Comparison of ENCODE assay signal across 13 cellular contexts in genomic region chr14:76782885-76783566, GRCh38. TPM values are rescaled to one million over a fixed set of nuclear protein-coding genes. Genes with fewer than 3 reads are reported as not detected.
DNase-seq lines count a peak whose midpoint lies in the region; ATAC-seq and TF ChIP-seq lines count a peak whose summit lies in the region.
"Had no signal": no experiment of that assay in that cellular context is flagged by ENCODE, and none has a peak within 500 bp of the region (broad histone marks: within the 10 kb centered on the region; RNA-seq: fewer than 3 reads in every experiment).

No MANE protein-coding gene starts in this region.

- TF ChIP-seq CTCF in brain microvascular endothelial cell (IDR thresholded peaks at IDR 0.05; ENCODE audit: low read depth, low read length, missing control alignments) (no peak), stomach (IDR thresholded peaks at IDR 0.05) (no peak)

- no peaks in the 10 kb centered on the region for H3K27me3 Mint-ChIP-seq in CD4-positive, CD25-positive, alpha-beta regulatory T cell
- H3K27me3 Mint-ChIP-seq in naive thymus-derived CD8-positive, alpha-beta T cell = no peaks in the 10 kb centered on the region

- peak in 1 of 3 donors; percentile 24 for DNase-seq in CD4-positive, CD25-positive, alpha-beta regulatory T cell
- DNase-seq in caudate nucleus (lab: John Stamatoyannopoulos, UW) (no peak), brain microvascular endothelial cell (no peak), RKO (ENCODE audit: low spot score) (no peak), stomach (no peak)
- DNase-seq in naive thymus-derived CD8-positive, alpha-beta T cell = no peak
- no peak for DNase-seq in NK-92 treated with Interleukin-12 subunit alpha and Interleukin-12 subunit beta, amount 100 ng/mL, for 24 hours (lab: John Stamatoyannopoulos, UW)
- DNase-seq: colonic mucosa, NCI-H774 had no signal

- no peaks in the 10 kb centered on the region for H3K9me3 ChIP-seq in CD4-positive, CD25-positive, alpha-beta regulatory T cell (ENCODE audit: control insufficient read depth in 2 of 2, low read length in 2 of 2)
- H3K9me3 ChIP-seq in stomach = no peaks in the 10 kb centered on the region
- H3K9me3 ChIP-seq: colonic mucosa had no signal

- H3K4me3 Mint-ChIP-seq in CD4-positive, CD25-positive, alpha-beta regulatory T cell = peak overlapping the region in 1 of 4 donors; percentile 42
- H3K4me3 Mint-ChIP-seq in naive thymus-derived CD8-positive, alpha-beta T cell = peak overlapping the region in 2 of 10 donors; percentile 11 to 13

- POLR2A ChIA-PET in naive thymus-derived CD8-positive, alpha-beta T cell (lab: Charles Lee) = interaction anchor here (0.7 kb wide), 1 partner anchor 21 kb away, joined by 3 read pairs; no protein-coding TSS in a partner anchor

- peaks cover 0 to 15% (median 10%) of the 10 kb centered on the region in 4 donors for H3K4me1 Mint-ChIP-seq in CD4-positive, CD25-positive, alpha-beta regulatory T cell
- peaks cover 7 to 18% (median 12%) of the 10 kb centered on the region in 4 donors for H3K4me1 Mint-ChIP-seq in naive thymus-derived CD8-positive, alpha-beta T cell

- H3K36me3 Mint-ChIP-seq in CD4-positive, CD25-positive, alpha-beta regulatory T cell = peaks cover 28% of the 10 kb centered on the region
- peaks cover 0 to 39% (median 3%) of the 10 kb centered on the region in 3 donors for H3K36me3 Mint-ChIP-seq in naive thymus-derived CD8-positive, alpha-beta T cell

- ATAC-seq in CD4-positive, CD25-positive, alpha-beta regulatory T cell (ENCODE audit: low read depth in 2 of 2) = no peak
- ATAC-seq in HG02884 (IDR thresholded peaks at IDR 0.05; ENCODE audit: unreplicated experiment) = peak; percentile 46
- no peak for ATAC-seq in naive thymus-derived CD8-positive, alpha-beta T cell
- ATAC-seq: K562 had no signal

- WGBS in stomach, 5 donors = 56 to 69% (median 58%) methylated on average over 8 to 9 of the region's 9 CpGs

- H3K36me3 ChIP-seq in CD4-positive, CD25-positive, alpha-beta regulatory T cell (ENCODE audit: control insufficient read depth, insufficient read depth, low read length) = peaks cover 16% of the 10 kb centered on the region
- H3K36me3 ChIP-seq in brain microvascular endothelial cell (replicated peaks) (no peaks in the 10 kb centered on the region), stomach (peaks cover under 1 to 68% (median 59%) of the 10 kb centered on the region in 4 donors)
- H3K36me3 ChIP-seq: colonic mucosa had no signal

- H3K27me3 ChIP-seq in CD4-positive, CD25-positive, alpha-beta regulatory T cell (ENCODE audit: control insufficient read depth, insufficient read depth, low read length) = no peaks in the 10 kb centered on the region
- H3K27me3 ChIP-seq in brain microvascular endothelial cell (replicated peaks) (no peaks in the 10 kb centered on the region), stomach (no peaks in the 10 kb centered on the region)
- H3K27me3 ChIP-seq: colonic mucosa had no signal

- no peak overlapping the region for H3K27ac ChIP-seq in CD4-positive, CD25-positive, alpha-beta regulatory T cell (ENCODE audit: insufficient read depth, low read length, poor library complexity, severe bottlenecking)
- H3K27ac ChIP-seq in caudate nucleus (ENCODE audit: low read depth, low read length) (peak overlapping the region; percentile 59), brain microvascular endothelial cell (no peak overlapping the region), stomach (peak overlapping the region in 2 of 5 donors; percentile 42)
- H3K27ac ChIP-seq: colonic mucosa, VCaP had no signal

- TF ChIP-seq EP300 in stomach (IDR thresholded peaks at IDR 0.05) = no peak

- H3K4me1 ChIP-seq in CD4-positive, CD25-positive, alpha-beta regulatory T cell (ENCODE audit: control insufficient read depth, insufficient read depth, low read length, poor library complexity, severe bottlenecking) = no peaks in the 10 kb centered on the region
- peaks cover 0 to 33% (median 6%) of the 10 kb centered on the region in 4 donors for H3K4me1 ChIP-seq in stomach
- H3K4me1 ChIP-seq: colonic mucosa had no signal

- H3K27ac Mint-ChIP-seq in CD4-positive, CD25-positive, alpha-beta regulatory T cell = peak overlapping the region; percentile 70 to 85 (median 76)
- peak overlapping the region in 9 of 10 donors; percentile 67 to 93 (median 76) for H3K27ac Mint-ChIP-seq in naive thymus-derived CD8-positive, alpha-beta T cell

- no peaks in the 10 kb centered on the region for H3K9me3 Mint-ChIP-seq in CD4-positive, CD25-positive, alpha-beta regulatory T cell
- H3K9me3 Mint-ChIP-seq in naive thymus-derived CD8-positive, alpha-beta T cell = no peaks in the 10 kb centered on the region

- intact Hi-C loops in stomach (cut with DNase I; ENCODE audit: low total_unique reads) = no loop called here

- no peak for TF ChIP-seq POLR2A in stomach (IDR thresholded peaks at IDR 0.05)

- in situ Hi-C loops in brain microvascular endothelial cell (cut with HindIII; ENCODE audit: low pct_ligation_motif_present, low sequenced_read_pairs) = no loop called here

- no peak overlapping the region for H3K4me3 ChIP-seq in CD4-positive, CD25-positive, alpha-beta regulatory T cell (ENCODE audit: low read depth, low read length)
- H3K4me3 ChIP-seq in brain microvascular endothelial cell (ENCODE audit: low read depth, low read length) (no peak overlapping the region), stomach (no peak overlapping the region)
- H3K4me3 ChIP-seq: colonic mucosa, K562 had no signal

RNA-seq across cellular contexts. Expression of gene VASH1, which starts 21.8 kb away (rescaled TPM):
- total RNA-seq in CD4-positive, CD25-positive, alpha-beta regulatory T cell = 8.2 TPM
- polyA plus RNA-seq in CD4-positive, CD25-positive, alpha-beta regulatory T cell = 1 to 10 TPM in 2 of 4 donors, under 1 TPM in 2; 0.16 to 1.4 (median 0.87) TPM
- total RNA-seq in naive thymus-derived CD8-positive, alpha-beta T cell = 1 to 10 TPM; 3.6 to 4.8 TPM
- polyA plus RNA-seq in naive thymus-derived CD8-positive, alpha-beta T cell = 1 to 10 TPM in 1 of 3 donors, under 1 TPM in 2; 0.22 to 1.3 (median 0.35) TPM
- 10 to 100 TPM in 3 of 5 donors, 1 to 10 TPM in 2; 4.9 to 15.4 (median 10.1) TPM for total RNA-seq in stomach
- polyA plus RNA-seq in stomach = 10 to 100 TPM in 1 of 3 donors, 1 to 10 TPM in 2; 2.7 to 10.5 (median 4.1) TPM

RNA-seq across cellular contexts. Expression of gene ANGEL1, which starts 29.7 kb away (rescaled TPM):
- total RNA-seq in CD4-positive, CD25-positive, alpha-beta regulatory T cell = 13.0 TPM
- 10 to 100 TPM; 17.2 to 23.4 (median 20.4) TPM for polyA plus RNA-seq in CD4-positive, CD25-positive, alpha-beta regulatory T cell
- total RNA-seq in naive thymus-derived CD8-positive, alpha-beta T cell = 10 to 100 TPM; 30.7 to 32.2 TPM
- polyA plus RNA-seq in naive thymus-derived CD8-positive, alpha-beta T cell = 10 to 100 TPM; 26.7 to 27.6 (median 27.5) TPM
- 10 to 100 TPM in 4 of 5 donors, 1 to 10 TPM in 1; 7.8 to 32.6 (median 18.0) TPM for total RNA-seq in stomach
- 1 to 10 TPM; 2.3 to 4.5 (median 4.2) TPM for polyA plus RNA-seq in stomach

RNA-seq across cellular contexts. Expression of gene LRRC74A, which starts 43.2 kb away (rescaled TPM):
- total RNA-seq in CD4-positive, CD25-positive, alpha-beta regulatory T cell = not detected
- not detected for polyA plus RNA-seq in CD4-positive, CD25-positive, alpha-beta regulatory T cell
- not detected for total RNA-seq in naive thymus-derived CD8-positive, alpha-beta T cell
- polyA plus RNA-seq in naive thymus-derived CD8-positive, alpha-beta T cell = under 1 TPM in 1 of 3 donors, not detected in 2; 0.56 TPM
- not detected for total RNA-seq in stomach
- not detected for polyA plus RNA-seq in stomach
- total RNA-seq: colonic mucosa, K562, renal cortical epithelial cell had no signal
- polyA plus RNA-seq: K562 had no signal
